In genomic region chr10:42932735-42933453, GRCh38 we compare ENCODE assay signal across 7 cellular contexts.
A peak's percentile ranks its signal among the peaks of the same experiment; 100 is the strongest.
DNase-seq lines count a peak whose midpoint lies in the region; ATAC-seq and TF ChIP-seq lines count a peak whose summit lies in the region.

No MANE protein-coding gene starts in this region.

- no peak overlapping the region for H3K27ac Mint-ChIP-seq in T-helper 2 cell treated with Interferon-gamma antibody and Interleukin-4, amounts not matched to agents 5 μg/mL and 100 μg/mL, for 36 hours
- H3K27ac Mint-ChIP-seq in brain = no peak overlapping the region
- peak overlapping the region in 1 of 6 donors; percentile 74 for H3K27ac Mint-ChIP-seq in naive B cell
- H3K27ac Mint-ChIP-seq in stimulated activated naive CD8-positive, alpha-beta T cell treated with anti-CD3 and anti-CD28 coated beads, Interleukin-15, amount 100 ng/mL, for 72 hours = peak overlapping the region in 1 of 2 donors; percentile 91

- no peaks in the 10 kb centered on the region for H3K9me3 Mint-ChIP-seq in T-helper 2 cell treated with Interferon-gamma antibody and Interleukin-4, amounts not matched to agents 5 μg/mL and 100 μg/mL, for 36 hours
- H3K9me3 Mint-ChIP-seq in brain (peaks cover 0 to 2% (median 0%) of the 10 kb centered on the region in 5 experiments), naive B cell (no peaks in the 10 kb centered on the region)
- no peaks in the 10 kb centered on the region for H3K9me3 Mint-ChIP-seq in stimulated activated naive CD8-positive, alpha-beta T cell treated with anti-CD3 and anti-CD28 coated beads, Interleukin-15, amount 100 ng/mL, for 72 hours

- peak overlapping the region; percentile 44 for H3K4me3 Mint-ChIP-seq in T-helper 2 cell treated with Interferon-gamma antibody and Interleukin-4, amounts not matched to agents 5 μg/mL and 100 μg/mL, for 36 hours
- peak overlapping the region in 4 of 5 experiments; percentile 66 to 77 (median 76) for H3K4me3 Mint-ChIP-seq in brain
- H3K4me3 Mint-ChIP-seq in naive B cell = peak overlapping the region in 7 of 8 donors; percentile 48 to 83 (median 78)
- peak overlapping the region; percentile 80 to 94 for H3K4me3 Mint-ChIP-seq in stimulated activated naive CD8-positive, alpha-beta T cell treated with anti-CD3 and anti-CD28 coated beads, Interleukin-15, amount 100 ng/mL, for 72 hours

- no peak for DNase-seq in T-helper 2 cell treated with Interferon-gamma antibody and Interleukin-4, amounts not matched to agents 5 μg/mL and 100 μg/mL, for 36 hours (ENCODE audit: low spot score)
- DNase-seq in naive B cell = no peak
- DNase-seq in stimulated activated naive CD8-positive, alpha-beta T cell treated with anti-CD3 and anti-CD28 coated beads, Interleukin-15, amount 100 ng/mL, for 72 hours = peak; percentile 40 to 48
- DNase-seq in erythroblast (lab: John Stamatoyannopoulos, UW) = no peak

- no peak for ATAC-seq in naive B cell (ENCODE audit: low read depth in 2 of 2)
- ATAC-seq in stimulated activated naive CD8-positive, alpha-beta T cell treated with anti-CD3 and anti-CD28 coated beads, Interleukin-15, amount 100 ng/mL, for 72 hours = peak; percentile 53
- no peak for ATAC-seq in HG03565 (IDR thresholded peaks at IDR 0.05; ENCODE audit: unreplicated experiment)
- ATAC-seq in GM18520 (IDR thresholded peaks at IDR 0.05; ENCODE audit: unreplicated experiment) = no peak

- H3K4me1 Mint-ChIP-seq in T-helper 2 cell treated with Interferon-gamma antibody and Interleukin-4, amounts not matched to agents 5 μg/mL and 100 μg/mL, for 36 hours (ENCODE audit: low read depth) = no peaks in the 10 kb centered on the region
- H3K4me1 Mint-ChIP-seq in brain = peaks cover 16% of the 10 kb centered on the region
- peaks cover 6 to 22% (median 13%) of the 10 kb centered on the region in 3 donors for H3K4me1 Mint-ChIP-seq in naive B cell
- H3K4me1 Mint-ChIP-seq in stimulated activated naive CD8-positive, alpha-beta T cell treated with anti-CD3 and anti-CD28 coated beads, Interleukin-15, amount 100 ng/mL, for 72 hours = peaks cover 25% of the 10 kb centered on the region

- H3K36me3 Mint-ChIP-seq in T-helper 2 cell treated with Interferon-gamma antibody and Interleukin-4, amounts not matched to agents 5 μg/mL and 100 μg/mL, for 36 hours (ENCODE audit: low read depth) = no peaks in the 10 kb centered on the region
- H3K36me3 Mint-ChIP-seq in brain (no peaks in the 10 kb centered on the region), naive B cell (no peaks in the 10 kb centered on the region)

- no peak for TF ChIP-seq CTCF in brain (conservative IDR thresholded peaks at IDR 0.05)

- H3K27me3 Mint-ChIP-seq in T-helper 2 cell treated with Interferon-gamma antibody and Interleukin-4, amounts not matched to agents 5 μg/mL and 100 μg/mL, for 36 hours (ENCODE audit: low read depth) = peaks cover 32% of the 10 kb centered on the region
- peaks cover 53% of the 10 kb centered on the region for H3K27me3 Mint-ChIP-seq in brain
- peaks cover 9 to 72% (median 62%) of the 10 kb centered on the region in 3 donors for H3K27me3 Mint-ChIP-seq in naive B cell
- peaks cover 13% of the 10 kb centered on the region for H3K27me3 Mint-ChIP-seq in stimulated activated naive CD8-positive, alpha-beta T cell treated with anti-CD3 and anti-CD28 coated beads, Interleukin-15, amount 100 ng/mL, for 72 hours

- TF ChIP-seq POLR2A in erythroblast (IDR thresholded peaks at IDR 0.05; ENCODE audit: low read length) = no peak

Comparison
In these comparisons a context has a peak if more than half of its experiments do, and no peak if none do; other contexts are left out.
1. DNase-seq: peak in stimulated activated naive CD8-positive, alpha-beta T cell treated with anti-CD3 and anti-CD28 coated beads, Interleukin-15, amount 100 ng/mL, for 72 hours (2 of 2); none in T-helper 2 cell treated with Interferon-gamma antibody and Interleukin-4, amounts not matched to agents 5 μg/mL and 100 μg/mL, for 36 hours (single experiment), naive B cell (single experiment) and erythroblast (0 of 2).
2. Peak in every context shown above with its lines, with median percentiles within 50 percentile points of each other: H3K4me3 Mint-ChIP-seq.